Comparison of ENCODE assay signal across 13 cellular contexts in the genomic region with DNA sequence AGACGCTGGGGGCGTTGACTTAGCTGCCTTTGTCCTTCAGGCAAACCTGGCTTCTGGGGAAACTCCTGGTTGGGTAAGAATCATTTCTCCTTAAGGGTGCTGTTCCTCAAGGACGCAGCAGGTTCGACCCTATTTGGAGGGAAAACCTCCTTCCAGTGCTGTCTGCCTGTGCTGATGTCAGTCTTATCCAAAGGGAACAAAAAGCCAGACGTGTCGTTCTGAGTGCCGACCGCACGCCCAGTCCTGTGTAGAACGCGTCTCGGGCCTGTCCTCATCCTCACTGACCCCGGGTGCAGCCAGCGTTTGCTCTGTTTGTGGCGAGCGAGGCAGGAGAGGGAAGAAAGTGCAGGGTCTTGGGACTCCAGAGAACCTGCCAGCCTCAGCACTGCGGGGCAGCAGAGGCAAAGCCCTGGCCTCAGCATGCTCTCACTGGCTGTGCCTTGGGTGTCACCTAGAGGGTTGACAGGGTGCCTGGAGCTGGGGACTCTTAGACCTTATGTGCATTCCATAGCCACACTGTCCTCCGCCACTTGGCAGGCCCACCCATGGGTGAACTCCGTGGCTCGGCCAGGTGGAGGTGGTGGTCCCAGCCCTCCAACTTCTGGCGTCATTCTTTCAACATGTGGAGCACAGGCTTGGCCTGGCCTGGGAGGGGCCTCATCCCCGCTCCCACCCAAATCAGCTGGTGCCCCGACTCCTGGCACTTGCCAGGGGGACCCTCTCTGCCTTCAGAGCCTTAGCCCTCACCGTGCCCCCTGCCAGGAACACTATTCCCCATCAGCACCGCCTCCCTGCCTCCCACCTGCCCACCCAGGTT. TPM values are rescaled to one million over a fixed set of nuclear protein-coding genes. Genes with fewer than 3 reads are reported as not detected.
DNase-seq lines count a peak whose midpoint lies in the region; ATAC-seq and TF ChIP-seq lines count a peak whose summit lies in the region.
"Had no signal": no experiment of that assay in that cellular context is flagged by ENCODE, and none has a peak within 500 bp of the region (broad histone marks: within the 10 kb centered on the region; RNA-seq: fewer than 3 reads in every experiment).

No MANE protein-coding gene starts in this region.

- no peak for DNase-seq in activated naive CD4-positive, alpha-beta T cell treated with anti-CD3 and anti-CD28 coated beads, Interleukin-2, amount 10 ng/mL, durations not matched to agents 7 days and 5 days
- no peak for DNase-seq in activated naive CD4-positive, alpha-beta T cell treated with anti-CD3 and anti-CD28 coated beads, Interleukin-2, amount 50 U/mL, for 72 hours (ENCODE audit: low spot score in 2 of 2)
- DNase-seq in RWPE2 (ENCODE audit: low spot score) (no peak), right atrium auricular region (ENCODE audit: low spot score) (no peak), NCI-H1694 treated with DMSO at 0.1 percent for 48 hours (lab: John Stamatoyannopoulos, UW) (no peak)
- no peak for DNase-seq in activated CD8-positive, alpha-beta memory T cell treated with anti-CD3 and anti-CD28 coated beads, Interleukin-2, amount 10 ng/mL, durations not matched to agents 7 days and 5 days
- DNase-seq: activated naive CD8-positive, alpha-beta T cell treated with anti-CD3 and anti-CD28 coated beads, Interleukin-2, amount 10 ng/mL, durations not matched to agents 7 days and 5 days; NCI-H146; stimulated activated CD4-positive, alpha-beta T cell treated with anti-CD3 and anti-CD28 coated beads, Interleukin-2, amount 100 ng/mL, for 24 hours; transverse colon had no signal

- no peak overlapping the region for H3K4me3 Mint-ChIP-seq in activated naive CD4-positive, alpha-beta T cell treated with anti-CD3 and anti-CD28 coated beads, Interleukin-2, amount 10 ng/mL, durations not matched to agents 7 days and 5 days
- no peak overlapping the region for H3K4me3 Mint-ChIP-seq in activated CD8-positive, alpha-beta memory T cell treated with anti-CD3 and anti-CD28 coated beads, Interleukin-2, amount 10 ng/mL, durations not matched to agents 7 days and 5 days
- H3K4me3 Mint-ChIP-seq: activated naive CD8-positive, alpha-beta T cell treated with anti-CD3 and anti-CD28 coated beads, Interleukin-2, amount 10 ng/mL, durations not matched to agents 7 days and 5 days had no signal

- TF ChIP-seq CTCF in RWPE2 (IDR thresholded peaks at IDR 0.05; ENCODE audit: poor library complexity, severe bottlenecking) (no peak), right atrium auricular region (IDR thresholded peaks at IDR 0.05) (no peak)

- H3K9me3 Mint-ChIP-seq in activated naive CD4-positive, alpha-beta T cell treated with anti-CD3 and anti-CD28 coated beads, Interleukin-2, amount 10 ng/mL, durations not matched to agents 7 days and 5 days = no peaks in the 10 kb centered on the region
- no peaks in the 10 kb centered on the region for H3K9me3 Mint-ChIP-seq in activated naive CD4-positive, alpha-beta T cell treated with anti-CD3 and anti-CD28 coated beads, Interleukin-2, amount 50 U/mL, for 72 hours
- H3K9me3 Mint-ChIP-seq in activated CD8-positive, alpha-beta memory T cell treated with anti-CD3 and anti-CD28 coated beads, Interleukin-2, amount 10 ng/mL, durations not matched to agents 7 days and 5 days (ENCODE audit: low read depth) = no peaks in the 10 kb centered on the region
- H3K9me3 Mint-ChIP-seq: activated naive CD8-positive, alpha-beta T cell treated with anti-CD3 and anti-CD28 coated beads, Interleukin-2, amount 10 ng/mL, durations not matched to agents 7 days and 5 days; nephron had no signal

- CTCF ChIA-PET in activated naive CD4-positive, alpha-beta T cell treated with anti-CD3 and anti-CD28 coated beads, Interleukin-2, amount 10 ng/mL, durations not matched to agents 7 days and 5 days (lab: Charles Lee) = interaction anchor here (0.8 kb wide), 1 partner anchor 142 kb away, joined by 5 read pairs; no protein-coding TSS in a partner anchor
- CTCF ChIA-PET in activated CD8-positive, alpha-beta memory T cell treated with anti-CD3 and anti-CD28 coated beads, Interleukin-2, amount 10 ng/mL, durations not matched to agents 7 days and 5 days (lab: Charles Lee) = interaction anchor here (0.8 to 1.6 kb wide), 4 partner anchors 24 to 278 kb away, joined by 3 to 4 read pairs (median 3); no protein-coding TSS in a partner anchor

- no peak overlapping the region for H3K4me3 ChIP-seq in RWPE2 (ENCODE audit: severe bottlenecking)
- no peak overlapping the region for H3K4me3 ChIP-seq in right atrium auricular region
- H3K4me3 ChIP-seq: transverse colon had no signal

- H3K27ac Mint-ChIP-seq in activated naive CD4-positive, alpha-beta T cell treated with anti-CD3 and anti-CD28 coated beads, Interleukin-2, amount 10 ng/mL, durations not matched to agents 7 days and 5 days = peak overlapping the region; percentile 60
- peak overlapping the region in 1 of 2 donors; percentile 44 for H3K27ac Mint-ChIP-seq in activated naive CD4-positive, alpha-beta T cell treated with anti-CD3 and anti-CD28 coated beads, Interleukin-2, amount 50 U/mL, for 72 hours
- no peak overlapping the region for H3K27ac Mint-ChIP-seq in activated CD8-positive, alpha-beta memory T cell treated with anti-CD3 and anti-CD28 coated beads, Interleukin-2, amount 10 ng/mL, durations not matched to agents 7 days and 5 days
- H3K27ac Mint-ChIP-seq: activated naive CD8-positive, alpha-beta T cell treated with anti-CD3 and anti-CD28 coated beads, Interleukin-2, amount 10 ng/mL, durations not matched to agents 7 days and 5 days had no signal

- H3K36me3 Mint-ChIP-seq in activated naive CD4-positive, alpha-beta T cell treated with anti-CD3 and anti-CD28 coated beads, Interleukin-2, amount 10 ng/mL, durations not matched to agents 7 days and 5 days = peaks cover 38% of the 10 kb centered on the region
- no peaks in the 10 kb centered on the region for H3K36me3 Mint-ChIP-seq in activated naive CD4-positive, alpha-beta T cell treated with anti-CD3 and anti-CD28 coated beads, Interleukin-2, amount 50 U/mL, for 72 hours
- peaks cover 14% of the 10 kb centered on the region for H3K36me3 Mint-ChIP-seq in activated CD8-positive, alpha-beta memory T cell treated with anti-CD3 and anti-CD28 coated beads, Interleukin-2, amount 10 ng/mL, durations not matched to agents 7 days and 5 days

- H3K27ac ChIP-seq in RWPE2 (ENCODE audit: poor library complexity, severe bottlenecking) = peak overlapping the region; percentile 70
- peak overlapping the region; percentile 26 to 91 for H3K27ac ChIP-seq in right atrium auricular region
- H3K27ac ChIP-seq in temporal lobe (ENCODE audit: low read depth, low read length) = peak overlapping the region; percentile 11

- ATAC-seq in activated naive CD4-positive, alpha-beta T cell treated with anti-CD3 and anti-CD28 coated beads, Interleukin-2, amount 50 U/mL, for 72 hours = no peak
- ATAC-seq in RWPE2 (ENCODE audit: low read depth) = no peak
- ATAC-seq in GM18909 (IDR thresholded peaks at IDR 0.05; ENCODE audit: poor library complexity, unreplicated experiment) = no peak
- ATAC-seq in activated CD8-positive, alpha-beta memory T cell treated with anti-CD3 and anti-CD28 coated beads, Interleukin-2, amount 10 ng/mL, durations not matched to agents 7 days and 5 days = no peak

- H3K27me3 Mint-ChIP-seq in activated naive CD4-positive, alpha-beta T cell treated with anti-CD3 and anti-CD28 coated beads, Interleukin-2, amount 10 ng/mL, durations not matched to agents 7 days and 5 days = no peaks in the 10 kb centered on the region
- peaks cover 9% of the 10 kb centered on the region for H3K27me3 Mint-ChIP-seq in activated CD8-positive, alpha-beta memory T cell treated with anti-CD3 and anti-CD28 coated beads, Interleukin-2, amount 10 ng/mL, durations not matched to agents 7 days and 5 days
- H3K27me3 Mint-ChIP-seq: activated naive CD8-positive, alpha-beta T cell treated with anti-CD3 and anti-CD28 coated beads, Interleukin-2, amount 10 ng/mL, durations not matched to agents 7 days and 5 days had no signal

- peaks cover 48% of the 10 kb centered on the region for H3K4me1 ChIP-seq in RWPE2 (ENCODE audit: insufficient read depth, poor library complexity, severe bottlenecking)
- H3K4me1 ChIP-seq in right atrium auricular region = peaks cover 0 to 81% of the 10 kb centered on the region in 2 donors

- H3K36me3 ChIP-seq in RWPE2 (ENCODE audit: low read depth) (peaks cover 36% of the 10 kb centered on the region), right atrium auricular region (peaks cover 35% of the 10 kb centered on the region)

- peaks cover 91% of the 10 kb centered on the region for H3K4me1 Mint-ChIP-seq in activated naive CD4-positive, alpha-beta T cell treated with anti-CD3 and anti-CD28 coated beads, Interleukin-2, amount 10 ng/mL, durations not matched to agents 7 days and 5 days
- H3K4me1 Mint-ChIP-seq in activated CD8-positive, alpha-beta memory T cell treated with anti-CD3 and anti-CD28 coated beads, Interleukin-2, amount 10 ng/mL, durations not matched to agents 7 days and 5 days = peaks cover 55% of the 10 kb centered on the region

- no peaks in the 10 kb centered on the region for H3K27me3 ChIP-seq in RWPE2 (ENCODE audit: insufficient read depth, poor library complexity, severe bottlenecking)
- H3K27me3 ChIP-seq in right atrium auricular region = no peaks in the 10 kb centered on the region

- H3K9me3 ChIP-seq in RWPE2 (ENCODE audit: severe bottlenecking) (no peaks in the 10 kb centered on the region), right atrium auricular region (no peaks in the 10 kb centered on the region)
- H3K9me3 ChIP-seq: transverse colon had no signal

RNA-seq across cellular contexts. Expression of gene SNN, which starts 6.0 kb away (rescaled TPM):
- 10 to 100 TPM; 11.0 to 14.4 TPM for total RNA-seq in activated naive CD4-positive, alpha-beta T cell treated with anti-CD3 and anti-CD28 coated beads, Interleukin-2, amount 50 U/mL, for 72 hours
- total RNA-seq in right atrium auricular region (10 to 100 TPM; 18.9 to 20.0 TPM), temporal lobe (159 TPM)
- 1 to 10 TPM; 3.0 to 4.0 TPM for total RNA-seq in activated CD8-positive, alpha-beta memory T cell treated with anti-CD3 and anti-CD28 coated beads, Interleukin-2, amount 10 ng/mL, durations not matched to agents 7 days and 5 days

Comparison
In these comparisons a context has a peak if more than half of its experiments do, and no peak if none do; other contexts are left out.
1. H3K27ac ChIP-seq: peak in every context shown above with its lines; median percentile 70 in RWPE2; 58 in right atrium auricular region; 11 in temporal lobe.